In genomic region chr7:157687158-157687557, GRCh38 we compare ENCODE assay signal across 10 cellular contexts.
"Had no signal": no experiment of that assay in that cellular context is flagged by ENCODE, and none has a peak within 500 bp of the region (broad histone marks: within the 10 kb centered on the region; RNA-seq: fewer than 3 reads in every experiment).

No MANE protein-coding gene starts in this region.

- H3K27ac ChIP-seq: thyroid gland had no signal

- H3K27ac Mint-ChIP-seq: activated B cell treated with CpG ODN at 0.5 μM for 24 hours; activated CD4-positive, alpha-beta T cell treated with anti-CD3 and anti-CD28 coated beads, Interleukin-2, amount 10 ng/mL, durations not matched to agents 7 days and 5 days; activated T-cell treated with anti-CD3 and anti-CD28 coated beads, Interleukin-2, amount 50 U/mL, for 72 hours; nephron progenitor cell had no signal

- H3K4me3 ChIP-seq: thyroid gland had no signal

- DNase-seq: activated B cell treated with CpG ODN at 0.5 μM for 24 hours; activated CD4-positive, alpha-beta T cell treated with anti-CD3 and anti-CD28 coated beads, Interleukin-2, amount 10 ng/mL, durations not matched to agents 7 days and 5 days; activated T-cell treated with anti-CD3 and anti-CD28 coated beads, Interleukin-2, amount 50 U/mL, for 72 hours; kidney; left ventricle myocardium superior; mesenchymal stem cell; nephron progenitor cell; stimulated activated naive B cell treated with anti-CD40 and anti-IgM and Interleukin-4, amounts not matched to agents 10 μg/mL and 1 μg/mL and 100 μg/mL, for 72 hours; T-helper 2 cell; thyroid gland had no signal

- H3K9me3 ChIP-seq: thyroid gland had no signal

- H3K4me3 Mint-ChIP-seq: activated B cell treated with CpG ODN at 0.5 μM for 24 hours; activated CD4-positive, alpha-beta T cell treated with anti-CD3 and anti-CD28 coated beads, Interleukin-2, amount 10 ng/mL, durations not matched to agents 7 days and 5 days; activated T-cell treated with anti-CD3 and anti-CD28 coated beads, Interleukin-2, amount 50 U/mL, for 72 hours had no signal

- H3K9me3 Mint-ChIP-seq: activated B cell treated with CpG ODN at 0.5 μM for 24 hours; activated CD4-positive, alpha-beta T cell treated with anti-CD3 and anti-CD28 coated beads, Interleukin-2, amount 10 ng/mL, durations not matched to agents 7 days and 5 days; activated T-cell treated with anti-CD3 and anti-CD28 coated beads, Interleukin-2, amount 50 U/mL, for 72 hours; nephron progenitor cell; stimulated activated naive B cell treated with anti-CD40 and anti-IgM and Interleukin-4, amounts not matched to agents 10 μg/mL and 1 μg/mL and 100 μg/mL, for 72 hours had no signal

- H3K36me3 ChIP-seq: thyroid gland had no signal
